Comparison of ENCODE assay signal across 29 cellular contexts in the genomic region with DNA sequence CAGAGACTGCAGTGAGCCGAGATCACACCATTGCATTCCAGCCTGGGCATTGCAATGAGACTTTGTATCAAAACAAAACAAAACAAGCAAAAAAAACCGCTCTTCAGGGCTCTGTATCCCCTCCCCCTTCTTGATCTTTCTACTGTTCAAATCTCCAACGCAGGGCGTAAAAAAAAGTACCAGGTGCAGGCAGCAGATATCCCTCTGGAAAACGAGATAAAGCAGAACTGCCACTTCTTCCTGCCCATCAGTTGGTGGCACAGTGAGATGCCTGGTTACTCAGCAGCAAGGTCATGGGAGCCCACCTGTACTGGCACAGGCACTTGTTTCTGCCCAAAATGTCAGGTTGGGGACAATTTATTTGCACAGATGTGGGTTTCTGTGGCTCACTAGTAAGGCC.
"Had no signal": no experiment of that assay in that cellular context is flagged by ENCODE, and none has a peak within 500 bp of the region (broad histone marks: within the 10 kb centered on the region; RNA-seq: fewer than 3 reads in every experiment).

No MANE protein-coding gene starts in this region.

- H3K27me3 Mint-ChIP-seq: activated B cell treated with CpG ODN at 0.5 μM for 24 hours; activated CD4-positive, alpha-beta T cell treated with anti-CD3 and anti-CD28 coated beads, Interleukin-2, amount 10 ng/mL, durations not matched to agents 24 days and 14 days; activated CD8-positive, alpha-beta memory T cell treated with anti-CD3 and anti-CD28 coated beads, Interleukin-2, amount 10 ng/mL, durations not matched to agents 7 days and 5 days; activated naive CD4-positive, alpha-beta T cell treated with anti-CD3 and anti-CD28 coated beads, Interleukin-2, amount 50 U/mL, for 24 hours; activated naive CD8-positive, alpha-beta T cell treated with anti-CD3 and anti-CD28 coated beads, Interleukin-2, amount 50 U/mL, for 24 hours; activated T-cell treated with anti-CD3 and anti-CD28 coated beads, Interleukin-2, amount 50 U/mL, for 24 hours had no signal

- H3K27ac Mint-ChIP-seq: activated B cell treated with CpG ODN at 0.5 μM for 24 hours; activated CD4-positive, alpha-beta T cell treated with anti-CD3 and anti-CD28 coated beads, Interleukin-2, amount 10 ng/mL, durations not matched to agents 24 days and 14 days; activated CD8-positive, alpha-beta memory T cell treated with anti-CD3 and anti-CD28 coated beads, Interleukin-2, amount 10 ng/mL, durations not matched to agents 7 days and 5 days; activated naive CD4-positive, alpha-beta T cell treated with anti-CD3 and anti-CD28 coated beads, Interleukin-2, amount 50 U/mL, for 24 hours; activated naive CD8-positive, alpha-beta T cell treated with anti-CD3 and anti-CD28 coated beads, Interleukin-2, amount 50 U/mL, for 24 hours; activated T-cell treated with anti-CD3 and anti-CD28 coated beads, Interleukin-2, amount 50 U/mL, for 24 hours; activated T-helper 1 cell treated with anti-CD3 and anti-CD28 coated beads, Interleukin-12 subunit alpha, Interleukin-12 subunit beta, Interleukin-2, Interleukin-4 antibody, amounts not matched to agents 30 ng/mL and 10 ng/mL and 1 ng/mL, durations not matched to agents 14 hours and 24 hours and 36 hours had no signal

- H3K4me1 Mint-ChIP-seq: activated CD4-positive, alpha-beta T cell treated with anti-CD3 and anti-CD28 coated beads, Interleukin-2, amount 10 ng/mL, durations not matched to agents 24 days and 14 days; activated CD8-positive, alpha-beta memory T cell treated with anti-CD3 and anti-CD28 coated beads, Interleukin-2, amount 10 ng/mL, durations not matched to agents 7 days and 5 days; activated naive CD4-positive, alpha-beta T cell treated with anti-CD3 and anti-CD28 coated beads, Interleukin-2, amount 50 U/mL, for 24 hours had no signal

- H3K36me3 Mint-ChIP-seq: activated naive CD4-positive, alpha-beta T cell treated with anti-CD3 and anti-CD28 coated beads, Interleukin-2, amount 50 U/mL, for 24 hours had no signal

- DNase-seq: activated B cell treated with CpG ODN at 0.5 μM for 24 hours; activated CD4-positive, alpha-beta T cell treated with anti-CD3 and anti-CD28 coated beads for 1 hour; activated CD4-positive, alpha-beta T cell treated with anti-CD3 and anti-CD28 coated beads, Interleukin-2, amount 10 ng/mL, durations not matched to agents 24 days and 14 days; activated CD4-positive, alpha-beta T cell treated with anti-CD3 and anti-CD28 coated beads, Interleukin-2, amount 50 U/mL, for 48 hours; activated CD8-positive, alpha-beta memory T cell treated with anti-CD3 and anti-CD28 coated beads, Interleukin-2, amount 10 ng/mL, durations not matched to agents 7 days and 5 days; activated effector memory CD4-positive, alpha-beta T cell treated with Interleukin-2 at 50 U/mL for 16 hours; activated naive CD4-positive, alpha-beta T cell; activated naive CD8-positive, alpha-beta T cell treated with anti-CD3 and anti-CD28 coated beads, Interleukin-2, amount 50 U/mL, for 24 hours; activated T-cell treated with anti-CD3 and anti-CD28 coated beads, Interleukin-2, amount 50 U/mL, for 24 hours; amniotic stem cell; body of pancreas; central memory CD4-positive, alpha-beta T cell; MG63; MV-4-11; NCI-H1092 treated with DMSO at 0.1 percent for 48 hours; NCI-H1417 treated with DMSO at 0.1 percent for 48 hours; NCI-H1694 treated with DMSO at 0.1 percent for 48 hours; NCI-H2029 treated with DMSO at 0.1 percent for 48 hours; NCI-H345; NCI-H510A treated with DMSO at 0.1 percent for 48 hours; NCI-H69; NK-92 treated with Interleukin-12 subunit alpha and Interleukin-12 subunit beta, amount 100 ng/mL, for 24 hours; Peyer's patch; Right ventricle myocardium superior; SJCRH30; SK-N-SH; T-helper 1 cell had no signal

- H3K9me3 Mint-ChIP-seq: activated B cell treated with CpG ODN at 0.5 μM for 24 hours; activated CD4-positive, alpha-beta T cell treated with anti-CD3 and anti-CD28 coated beads, Interleukin-2, amount 10 ng/mL, durations not matched to agents 24 days and 14 days; activated naive CD4-positive, alpha-beta T cell treated with anti-CD3 and anti-CD28 coated beads, Interleukin-2, amount 50 U/mL, for 24 hours; activated naive CD8-positive, alpha-beta T cell treated with anti-CD3 and anti-CD28 coated beads, Interleukin-2, amount 50 U/mL, for 24 hours; activated T-cell treated with anti-CD3 and anti-CD28 coated beads, Interleukin-2, amount 50 U/mL, for 24 hours; activated T-helper 1 cell treated with anti-CD3 and anti-CD28 coated beads, Interleukin-12 subunit alpha, Interleukin-12 subunit beta, Interleukin-2, Interleukin-4 antibody, amounts not matched to agents 30 ng/mL and 10 ng/mL and 1 ng/mL, durations not matched to agents 14 hours and 24 hours and 36 hours had no signal

- H3K4me3 Mint-ChIP-seq: activated B cell treated with CpG ODN at 0.5 μM for 24 hours; activated CD4-positive, alpha-beta T cell treated with anti-CD3 and anti-CD28 coated beads, Interleukin-2, amount 10 ng/mL, durations not matched to agents 24 days and 14 days; activated CD8-positive, alpha-beta memory T cell treated with anti-CD3 and anti-CD28 coated beads, Interleukin-2, amount 10 ng/mL, durations not matched to agents 7 days and 5 days; activated naive CD4-positive, alpha-beta T cell treated with anti-CD3 and anti-CD28 coated beads, Interleukin-2, amount 50 U/mL, for 24 hours; activated naive CD8-positive, alpha-beta T cell treated with anti-CD3 and anti-CD28 coated beads, Interleukin-2, amount 50 U/mL, for 24 hours; activated T-cell treated with anti-CD3 and anti-CD28 coated beads, Interleukin-2, amount 50 U/mL, for 24 hours; activated T-helper 1 cell treated with anti-CD3 and anti-CD28 coated beads, Interleukin-12 subunit alpha, Interleukin-12 subunit beta, Interleukin-2, Interleukin-4 antibody, amounts not matched to agents 30 ng/mL and 10 ng/mL and 1 ng/mL, durations not matched to agents 14 hours and 24 hours and 36 hours had no signal

- ATAC-seq: activated CD8-positive, alpha-beta memory T cell treated with anti-CD3 and anti-CD28 coated beads, Interleukin-2, amount 10 ng/mL, durations not matched to agents 7 days and 5 days; activated naive CD8-positive, alpha-beta T cell treated with anti-CD3 and anti-CD28 coated beads, Interleukin-2, amount 50 U/mL, for 24 hours; body of pancreas had no signal
